20 cellular contexts compared by ENCODE assay signal in the genomic region with DNA sequence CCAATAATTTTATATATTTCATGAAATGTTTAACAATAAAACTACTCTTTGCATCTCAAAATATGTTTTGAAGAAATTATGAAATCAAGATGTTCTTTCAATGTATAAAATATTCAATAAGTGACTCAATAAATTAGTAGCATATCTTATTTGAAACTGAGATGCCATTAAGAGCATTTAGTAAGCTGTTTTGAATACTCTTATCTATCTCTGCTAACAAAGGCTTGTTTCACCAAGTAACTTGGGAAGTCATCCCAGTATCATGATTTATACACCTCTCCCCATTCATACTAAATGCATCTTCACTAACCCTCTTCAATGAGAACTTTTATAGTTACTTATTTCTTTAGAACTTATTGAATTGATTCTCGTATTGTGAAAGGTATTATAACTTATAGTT. TPM values are rescaled to one million over a fixed set of nuclear protein-coding genes. Genes with fewer than 3 reads are reported as not detected.
DNase-seq lines count a peak whose midpoint lies in the region; ATAC-seq and TF ChIP-seq lines count a peak whose summit lies in the region.
"Had no signal": no experiment of that assay in that cellular context is flagged by ENCODE, and none has a peak within 500 bp of the region (broad histone marks: within the 10 kb centered on the region; RNA-seq: fewer than 3 reads in every experiment).

No MANE protein-coding gene starts in this region.

- intact Hi-C loops in gastrocnemius medialis (cut with DNase I; ENCODE audit: low total_unique reads): no loop called here

- no peaks in the 10 kb centered on the region for H3K36me3 ChIP-seq in brain microvascular endothelial cell (replicated peaks)
- no peaks in the 10 kb centered on the region for H3K36me3 ChIP-seq in gastrocnemius medialis
- H3K36me3 ChIP-seq: BLaER1 had no signal

- peaks cover 40 to 48% of the 10 kb centered on the region in 2 donors for H3K4me1 ChIP-seq in gastrocnemius medialis
- H3K4me1 ChIP-seq: BLaER1 had no signal

- no peak for ATAC-seq in gastrocnemius medialis
- no peak for ATAC-seq in GM21447 (IDR thresholded peaks at IDR 0.05; ENCODE audit: unreplicated experiment)
- no peak for ATAC-seq in GM18870 (IDR thresholded peaks at IDR 0.05; ENCODE audit: unreplicated experiment)
- no peak for ATAC-seq in GM19455 (IDR thresholded peaks at IDR 0.05; ENCODE audit: unreplicated experiment)
- ATAC-seq: HCT116 had no signal

- TF ChIP-seq CTCF in brain microvascular endothelial cell (IDR thresholded peaks at IDR 0.05; ENCODE audit: low read depth, low read length, missing control alignments) (no peak), gastrocnemius medialis (IDR thresholded peaks at IDR 0.05 in 4 of 5, conservative IDR thresholded peaks at IDR 0.05 in 1 of 5) (no peak)

- H3K4me3 ChIP-seq in brain microvascular endothelial cell (ENCODE audit: low read depth, low read length) (no peak overlapping the region), gastrocnemius medialis (no peak overlapping the region)
- H3K4me3 ChIP-seq: BLaER1 had no signal

- H3K27me3 ChIP-seq in brain microvascular endothelial cell (replicated peaks) (no peaks in the 10 kb centered on the region), gastrocnemius medialis (no peaks in the 10 kb centered on the region)
- H3K27me3 ChIP-seq: BLaER1 had no signal

- H3K9me3 ChIP-seq in gastrocnemius medialis: no peaks in the 10 kb centered on the region
- H3K9me3 ChIP-seq: BLaER1 had no signal

- DNase-seq in COLO829 (ENCODE audit: low spot score) (peak; percentile 90), SK-MEL-5 (ENCODE audit: low read depth, low spot score) (peak; percentile 5), brain microvascular endothelial cell (no peak), gastrocnemius medialis (no peak)
- DNase-seq: CD4-positive, alpha-beta T cell; COR-L47; DMS53; GOT3; NCI-H1092 treated with DMSO at 0.1 percent for 48 hours; NCI-H1436; NCI-H187; NCI-H446; NCI-H524 treated with DMSO at 0.1 percent for 48 hours; NCI-H774; SIG-M5 had no signal

- in situ Hi-C loops in SK-MEL-5 (cut with HindIII; ENCODE audit: low pct_unique_long_range_greater_than_20kb, low sequenced_read_pairs) (no loop called here), brain microvascular endothelial cell (cut with HindIII; ENCODE audit: low pct_ligation_motif_present, low sequenced_read_pairs) (no loop called here), gastrocnemius medialis (cut with MboI; ENCODE audit: low sequenced_read_pairs in 4 of 4) (no loop called here)

- TF ChIP-seq POLR2A in gastrocnemius medialis (IDR thresholded peaks at IDR 0.05): no peak

- H3K27ac ChIP-seq in brain microvascular endothelial cell: peak overlapping the region; percentile 99
- H3K27ac ChIP-seq in gastrocnemius medialis: peak overlapping the region in 3 of 4 donors; percentile 61 to 77 (median 68)
- H3K27ac ChIP-seq: BLaER1 had no signal

RNA-seq across cellular contexts. Expression of a gene that starts 43.1 kb away (rescaled TPM):
- total RNA-seq in SK-MEL-5 (2014; rRNA removed; shearing (Covaris generic)): 10.4 and 12.2 TPM in 2 replicates
- polyA plus RNA-seq in SK-MEL-5 (2015; cell fraction: cytosol; rRNA removed): 14.8 and 15.6 TPM in 2 replicates
- 9.7 and 32.4 TPM in 2 replicates for polyA plus RNA-seq in SK-MEL-5 (2015; cell fraction: nucleus; rRNA removed)
- total RNA-seq in gastrocnemius medialis: 10 to 100 TPM in 2 of 4 donors, 1 to 10 TPM in 2; 5.2 to 19.7 (median 10.6) TPM

Comparison
In these comparisons a context has a peak if more than half of its experiments do, and no peak if none do; other contexts are left out.
1. DNase-seq: peak in COLO829 (single experiment) and SK-MEL-5 (single experiment); none in brain microvascular endothelial cell (single experiment) and gastrocnemius medialis (0 of 2).